In genomic region chr2:233571462-233571861, GRCh38 we compare ENCODE assay signal across 2 cellular contexts.
A peak's percentile ranks its signal among the peaks of the same experiment; 100 is the strongest.
TF ChIP-seq lines count a peak whose summit lies in the region.

No MANE protein-coding gene starts in this region.

TF ChIP-seq in HepG2, 621 proteins besides CTCF, POLR2A, EP300 and RAD21:
- TF ChIP-seq ZBTB49 (CRISPR knock-in tag; IDR thresholded peaks at IDR 0.05; ENCODE audit: borderline replicate concordance): no peak
- TF ChIP-seq MAFK (conservative IDR thresholded peaks at IDR 0.05 in 1 of 2, IDR thresholded peaks at IDR 0.05 in 1 of 2; ENCODE audit: low read length in 2 of 2): peak; percentile 44 to 64
TF ChIP-seq in HepG2: peak in this region for 1.

TF ChIP-seq in endothelial cell of umbilical vein, 7 proteins besides CTCF, POLR2A, EP300 and RAD21:
- no peak for TF ChIP-seq GATA2 (IDR thresholded peaks at IDR 0.05; ENCODE audit: insufficient read depth, insufficient read length, low read depth, low read length)
- no peak for TF ChIP-seq EZH2 (IDR thresholded peaks at IDR 0.05; ENCODE audit: borderline replicate concordance, low read depth, low read length, severe bottlenecking)
- TF ChIP-seq MAX (IDR thresholded peaks at IDR 0.05; ENCODE audit: insufficient read depth, insufficient read length): no peak
- no peak for TF ChIP-seq FOS (IDR thresholded peaks at IDR 0.05; ENCODE audit: borderline replicate concordance, insufficient read depth, low read length)
- no peak for TF ChIP-seq POLR2AphosphoS5 (IDR thresholded peaks at IDR 0.05; ENCODE audit: insufficient read depth, low read depth, low read length)
- TF ChIP-seq JUN (IDR thresholded peaks at IDR 0.05; ENCODE audit: borderline replicate concordance, insufficient read depth, insufficient read length, low read depth): no peak
- no peak for TF ChIP-seq MYC (IDR thresholded peaks at IDR 0.05; ENCODE audit: low read depth, low read length)
TF ChIP-seq in endothelial cell of umbilical vein: peak in this region for 0.
